Comparison of ENCODE assay signal across 8 cellular contexts in genomic region chr12:122062832-122063690, GRCh38. TPM values are rescaled to one million over a fixed set of nuclear protein-coding genes. Genes with fewer than 3 reads are reported as not detected.
DNase-seq lines count a peak whose midpoint lies in the region; ATAC-seq and TF ChIP-seq lines count a peak whose summit lies in the region.

No MANE protein-coding gene starts in this region.

- peaks cover 46% of the 10 kb centered on the region for H3K4me1 Mint-ChIP-seq in chondrocyte (ENCODE audit: low read depth)

- peak overlapping the region in 1 of 2 donors; percentile 43 for H3K9ac ChIP-seq in liver (ENCODE audit: low read depth in 1 of 2, low read length in 2 of 2)

- H3K36me3 ChIP-seq in liver (ENCODE audit: control insufficient read depth in 4 of 4, insufficient read depth in 3 of 4, low read depth in 1 of 4, low read length in 3 of 4) = peaks cover 0 to 6% (median 0%) of the 10 kb centered on the region in 4 donors
- no peaks in the 10 kb centered on the region for H3K36me3 ChIP-seq in thyroid gland

- intact Hi-C loops in thyroid gland (cut with DNase I) = no loop called here

- H3K4me3 ChIP-seq in liver (ENCODE audit: low read depth in 1 of 3, low read length in 3 of 3) = no peak overlapping the region
- H3K4me3 ChIP-seq in thyroid gland (replicated peaks in 1 of 3) = no peak overlapping the region

- H3K9me3 Mint-ChIP-seq in chondrocyte (ENCODE audit: low read depth) = no peaks in the 10 kb centered on the region

- peak in 1 of 2 donors; percentile 41 for TF ChIP-seq POLR2A in thyroid gland (IDR thresholded peaks at IDR 0.05)

- peak; percentile 49 to 56 for TF ChIP-seq RAD21 in liver (IDR thresholded peaks at IDR 0.05)

- H3K27ac Mint-ChIP-seq in chondrocyte (ENCODE audit: unreplicated experiment) = peak overlapping the region; percentile 98

- TF ChIP-seq CTCF in chondrocyte (IDR thresholded peaks at IDR 0.05) (no peak), liver (IDR thresholded peaks at IDR 0.05; ENCODE audit: low read depth, low read length, missing input control) (no peak), thyroid gland (IDR thresholded peaks at IDR 0.05) (no peak)

- H3K4me1 ChIP-seq in liver (ENCODE audit: control insufficient read depth in 4 of 4, insufficient read depth in 4 of 4, low read length in 3 of 4) (peaks cover 14 to 23% (median 20%) of the 10 kb centered on the region in 4 donors), thyroid gland (peaks cover 55 to 63% of the 10 kb centered on the region in 2 donors)

- H3K4me3 Mint-ChIP-seq in chondrocyte (ENCODE audit: unreplicated experiment) = peak overlapping the region; percentile 72

- no peaks in the 10 kb centered on the region for H3K9me3 ChIP-seq in liver (ENCODE audit: control insufficient read depth in 4 of 4, low read length in 3 of 4)
- H3K9me3 ChIP-seq in thyroid gland = no peaks in the 10 kb centered on the region

- peaks cover 13% of the 10 kb centered on the region for H3K36me3 Mint-ChIP-seq in chondrocyte (ENCODE audit: low read depth)

- ATAC-seq in GM21360 (IDR thresholded peaks at IDR 0.05; ENCODE audit: unreplicated experiment) (no peak), GM21515 (IDR thresholded peaks at IDR 0.05; ENCODE audit: unreplicated experiment) (no peak)

- peak; percentile 69 for DNase-seq in GF-D8 (lab: John Stamatoyannopoulos, UW)
- peak; percentile 71 to 73 for DNase-seq in NOMO-1 (lab: John Stamatoyannopoulos, UW; ENCODE audit: unreplicated experiment in 2 of 2)
- DNase-seq in chondrocyte (ENCODE audit: low spot score) = no peak
- DNase-seq in thyroid gland = peak; percentile 74 to 77
- DNase-seq in stimulated activated naive CD4-positive, alpha-beta T cell treated with Interleukin-2 at 50 U/mL for 16 hours (lab: John Stamatoyannopoulos, UW) = no peak

- H3K27ac ChIP-seq in liver (ENCODE audit: low read depth in 1 of 2, low read length in 2 of 2) (peak overlapping the region; percentile 89 to 91), thyroid gland (peak overlapping the region; percentile 85 to 94 (median 89))

- 12% methylated on average over 19 of the region's 19 CpGs for WGBS in liver
- 18 to 23% methylated on average over 19 of the region's 19 CpGs for WGBS in thyroid gland, 2 donors

- H3K27me3 Mint-ChIP-seq in chondrocyte (ENCODE audit: low read depth) = no peaks in the 10 kb centered on the region

- H3K27me3 ChIP-seq in liver (ENCODE audit: control insufficient read depth in 4 of 4, insufficient read depth in 4 of 4, low read length in 3 of 4) (no peaks in the 10 kb centered on the region), thyroid gland (no peaks in the 10 kb centered on the region)

TF ChIP-seq in liver, 16 proteins besides CTCF, POLR2A, EP300 and RAD21:
- TF ChIP-seq YY1 (IDR thresholded peaks at IDR 0.05) (peak; percentile 94), GABPA (IDR thresholded peaks at IDR 0.05 in 1 of 2, conservative IDR thresholded peaks at IDR 0.05 in 1 of 2) (peak in 1 of 2 donors; percentile 65), REST (IDR thresholded peaks at IDR 0.05) (peak; percentile 62), JUND (IDR thresholded peaks at IDR 0.05) (peak; percentile 76 to 83), FOXA1 (IDR thresholded peaks at IDR 0.05) (peak; percentile 94), ZBTB33 (IDR thresholded peaks at IDR 0.05) (peak; percentile 82), TAF1 (conservative IDR thresholded peaks at IDR 0.05) (peak; percentile 65), SP1 (IDR thresholded peaks at IDR 0.05) (peak; percentile 93), RXRA (IDR thresholded peaks at IDR 0.05) (peak; percentile 85 to 92), EGR1 (IDR thresholded peaks at IDR 0.05; ENCODE audit: low read depth in 2 of 2) (peak; percentile 73 to 80), MAX (IDR thresholded peaks at IDR 0.05) (peak; percentile 84), FOXA2 (IDR thresholded peaks at IDR 0.05) (peak; percentile 95), NR2F2 (IDR thresholded peaks at IDR 0.05) (peak; percentile 77), HNF4A (conservative IDR thresholded peaks at IDR 0.05) (peak; percentile 57 to 75), HNF4G (IDR thresholded peaks at IDR 0.05) (no peak)
- TF ChIP-seq, protein P1, sequence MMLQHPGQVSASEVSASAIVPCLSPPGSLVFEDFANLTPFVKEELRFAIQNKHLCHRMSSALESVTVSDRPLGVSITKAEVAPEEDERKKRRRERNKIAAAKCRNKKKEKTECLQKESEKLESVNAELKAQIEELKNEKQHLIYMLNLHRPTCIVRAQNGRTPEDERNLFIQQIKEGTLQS (IDR thresholded peaks at IDR 0.05) = peak; percentile 64

RNA-seq across cellular contexts. Expression of gene MLXIP, which starts 15.5 kb away (rescaled TPM):
- 58.8 to 62.8 TPM (median 61.7 TPM) in 3 replicates for total RNA-seq in chondrocyte
- total RNA-seq in liver = 10 to 100 TPM; 10.6 to 19.5 TPM
- polyA plus RNA-seq in liver = 10 to 100 TPM; 10.6 to 11.4 TPM
- total RNA-seq in thyroid gland = 10 to 100 TPM; 34.0 to 70.1 (median 46.2) TPM

RNA-seq across cellular contexts. Expression of gene BCL7A, which starts 41.4 kb away (rescaled TPM):
- total RNA-seq in chondrocyte (7.1 to 10.0 TPM (median 9.1 TPM) in 3 replicates), liver (1 to 10 TPM; 5.9 to 8.3 TPM), thyroid gland (10 to 100 TPM; 18.3 to 27.2 (median 22.7) TPM)
- 1 to 10 TPM; 3.5 to 4.0 TPM for polyA plus RNA-seq in liver

Comparison
In these comparisons a context has a peak if more than half of its experiments do, and no peak if none do; other contexts are left out.
1. DNase-seq: peak in GF-D8 (single experiment), NOMO-1 (2 of 2) and thyroid gland (2 of 2); none in chondrocyte (single experiment) and stimulated activated naive CD4-positive, alpha-beta T cell treated with Interleukin-2 at 50 U/mL for 16 hours (single experiment).